ENCODE assay signal across 8 cellular contexts in the genomic region with DNA sequence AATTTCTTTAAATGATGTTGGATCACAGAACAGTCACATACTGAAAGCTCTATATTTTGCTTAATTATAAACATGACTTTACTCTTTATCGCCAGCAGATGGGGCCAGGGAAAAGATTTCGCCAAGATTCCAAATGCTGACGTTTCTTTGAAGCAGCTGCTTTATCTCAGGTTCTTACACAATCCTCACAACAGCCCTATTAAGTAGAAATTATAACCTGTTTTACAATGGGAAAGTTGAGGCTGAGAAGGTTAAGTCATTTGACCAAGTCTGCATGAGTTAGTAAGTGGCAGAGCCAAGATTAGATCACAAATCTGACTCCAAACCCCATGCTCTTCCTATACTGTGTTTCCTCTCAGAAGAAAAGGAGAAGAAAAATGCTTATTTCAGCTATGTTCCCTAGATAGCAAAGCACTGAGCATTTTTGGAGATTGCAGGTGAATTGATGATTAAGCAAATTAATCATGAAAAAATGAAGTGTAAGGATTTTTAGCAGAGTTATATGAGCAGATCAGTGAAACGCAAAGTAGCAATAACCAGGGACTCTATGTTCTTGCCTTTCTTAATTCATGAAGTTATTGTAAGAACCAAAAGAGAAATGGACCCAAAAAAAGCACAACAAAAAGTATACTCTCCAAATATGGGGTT.
A peak's percentile ranks its signal among the peaks of the same experiment; 100 is the strongest.
DNase-seq lines count a peak whose midpoint lies in the region; ATAC-seq and TF ChIP-seq lines count a peak whose summit lies in the region.

No MANE protein-coding gene starts in this region.

- no peak for TF ChIP-seq POLR2A in Peyer's patch (IDR thresholded peaks at IDR 0.05)

- H3K4me3 Mint-ChIP-seq in progenitor cell of endocrine pancreas (ENCODE audit: low read depth): no peak overlapping the region
- H3K4me3 Mint-ChIP-seq in CD4-positive, alpha-beta memory T cell: no peak overlapping the region

- no peaks in the 10 kb centered on the region for H3K27me3 Mint-ChIP-seq in progenitor cell of endocrine pancreas
- H3K27me3 Mint-ChIP-seq in CD4-positive, alpha-beta memory T cell: peaks cover 3 to 5% of the 10 kb centered on the region in 2 donors

- H2AFZ ChIP-seq in fibroblast of lung (ENCODE audit: low read length): no peak overlapping the region

- H3K27me3 ChIP-seq in Peyer's patch (no peaks in the 10 kb centered on the region), fibroblast of lung (ENCODE audit: control insufficient read depth, insufficient read depth, low read length) (no peaks in the 10 kb centered on the region)
- no peaks in the 10 kb centered on the region for H3K27me3 ChIP-seq in CD4-positive, alpha-beta memory T cell (ENCODE audit: insufficient read depth, low read length)

- no peak overlapping the region for H3K4me3 ChIP-seq in AG09309 (ENCODE audit: control insufficient read depth, low read depth, low read length)
- no peak overlapping the region for H3K4me3 ChIP-seq in Peyer's patch
- no peak overlapping the region for H3K4me3 ChIP-seq in fibroblast of lung (replicated peaks in 1 of 4; ENCODE audit: control extremely low read depth in 1 of 4, insufficient read depth in 1 of 4, low read depth in 3 of 4, low read length in 4 of 4)
- no peak overlapping the region for H3K4me3 ChIP-seq in CD4-positive, alpha-beta memory T cell (ENCODE audit: low read length in 2 of 2)

- H3K36me3 ChIP-seq in Peyer's patch: no peaks in the 10 kb centered on the region
- no peaks in the 10 kb centered on the region for H3K36me3 ChIP-seq in fibroblast of lung (ENCODE audit: control insufficient read depth, insufficient read depth, low read length)
- H3K36me3 ChIP-seq in CD4-positive, alpha-beta memory T cell (ENCODE audit: insufficient read depth, low read length): no peaks in the 10 kb centered on the region

- H3K27ac Mint-ChIP-seq in progenitor cell of endocrine pancreas: peak overlapping the region; percentile 76
- H3K27ac Mint-ChIP-seq in CD4-positive, alpha-beta memory T cell: no peak overlapping the region

- H3K9ac ChIP-seq in fibroblast of lung (ENCODE audit: insufficient read depth, low read length): no peak overlapping the region

- peak; percentile 74 for ATAC-seq in GM18502 (IDR thresholded peaks at IDR 0.05; ENCODE audit: poor library complexity, unreplicated experiment)
- peak; percentile 81 for ATAC-seq in HG03159 (IDR thresholded peaks at IDR 0.05; ENCODE audit: unreplicated experiment)
- ATAC-seq in GM19463 (IDR thresholded peaks at IDR 0.05; ENCODE audit: unreplicated experiment): no peak

- no peaks in the 10 kb centered on the region for H4K20me1 ChIP-seq in fibroblast of lung (ENCODE audit: control insufficient read depth, extremely low read depth, insufficient read depth, low read length)

- no peak overlapping the region for H3K4me2 ChIP-seq in fibroblast of lung (ENCODE audit: extremely low read depth, insufficient read depth, low read length)

- DNase-seq in AG09309 (ENCODE audit: low read depth) (peak; percentile 66), Peyer's patch (peak in 1 of 3 donors; percentile 50), fibroblast of lung (ENCODE audit: low read depth in 2 of 2) (peak; percentile 79 to 94), progenitor cell of endocrine pancreas (ENCODE audit: low spot score, unreplicated experiment) (no peak)
- no peak for DNase-seq in CD4-positive, alpha-beta memory T cell

- peaks cover 10% of the 10 kb centered on the region for H3K36me3 Mint-ChIP-seq in progenitor cell of endocrine pancreas (ENCODE audit: insufficient read depth)
- H3K36me3 Mint-ChIP-seq in CD4-positive, alpha-beta memory T cell: no peaks in the 10 kb centered on the region

- H3K4me1 ChIP-seq in Peyer's patch: peaks cover 0 to 12% (median 0%) of the 10 kb centered on the region in 4 donors
- H3K4me1 ChIP-seq in fibroblast of lung (ENCODE audit: control insufficient read depth, extremely low read depth, insufficient read depth, low read length): no peaks in the 10 kb centered on the region
- no peaks in the 10 kb centered on the region for H3K4me1 ChIP-seq in CD4-positive, alpha-beta memory T cell (ENCODE audit: insufficient read depth, low read length)

- H3K27ac ChIP-seq in Peyer's patch: no peak overlapping the region
- H3K27ac ChIP-seq in fibroblast of lung (ENCODE audit: insufficient read depth, low read length): no peak overlapping the region
- H3K27ac ChIP-seq in CD4-positive, alpha-beta memory T cell (ENCODE audit: low read depth, low read length): no peak overlapping the region

- intact Hi-C loops in CD4-positive, alpha-beta memory T cell (cut with micrococcal nuclease): loop anchor here (5.0 kb wide), 1 partner anchor 1531 kb away; no protein-coding TSS in a partner anchor

- no peaks in the 10 kb centered on the region for H3K9me3 ChIP-seq in Peyer's patch
- H3K9me3 ChIP-seq in fibroblast of lung (ENCODE audit: control insufficient read depth, insufficient read depth, low read depth, low read length): no peaks in the 10 kb centered on the region
- H3K9me3 ChIP-seq in CD4-positive, alpha-beta memory T cell (ENCODE audit: control insufficient read depth in 1 of 2, low read length in 2 of 2): no peaks in the 10 kb centered on the region

- CTCF ChIA-PET in CD4-positive, alpha-beta memory T cell (lab: Charles Lee; ENCODE audit: partially characterized antibody): no interaction called here

- H3K9me3 Mint-ChIP-seq in progenitor cell of endocrine pancreas (ENCODE audit: low read depth): peaks cover 12% of the 10 kb centered on the region
- H3K9me3 Mint-ChIP-seq in CD4-positive, alpha-beta memory T cell: peaks cover 0 to 2% (median 0%) of the 10 kb centered on the region in 8 donors

- peak; percentile 53 for TF ChIP-seq CTCF in AG09309 (IDR thresholded peaks at IDR 0.05; ENCODE audit: control insufficient read depth, insufficient read depth, low read depth, low read length, missing control alignments)
- TF ChIP-seq CTCF in Peyer's patch (IDR thresholded peaks at IDR 0.05): peak in 4 of 6 experiments; percentile 36 to 69 (median 68)
- peak; percentile 64 for TF ChIP-seq CTCF in fibroblast of lung (conservative IDR thresholded peaks at IDR 0.05 in 1 of 2, IDR thresholded peaks at IDR 0.05 in 1 of 2; ENCODE audit: low read depth in 1 of 2, low read length in 2 of 2)
- peak; percentile 71 for TF ChIP-seq CTCF in progenitor cell of endocrine pancreas (IDR thresholded peaks at IDR 0.05; ENCODE audit: unreplicated experiment)

- no peaks in the 10 kb centered on the region for H3K79me2 ChIP-seq in fibroblast of lung (ENCODE audit: control insufficient read depth, insufficient read depth, low read length)

- POLR2A ChIA-PET in CD4-positive, alpha-beta memory T cell (lab: Charles Lee; ENCODE audit: partially characterized antibody): no interaction called here

- H3K4me1 Mint-ChIP-seq in progenitor cell of endocrine pancreas (ENCODE audit: low read depth): peaks cover 29% of the 10 kb centered on the region
- peaks cover 0 to 6% (median 4%) of the 10 kb centered on the region in 4 donors for H3K4me1 Mint-ChIP-seq in CD4-positive, alpha-beta memory T cell

Comparison
In these comparisons a context has a peak if more than half of its experiments do, and no peak if none do; other contexts are left out.
1. DNase-seq: peak in AG09309 (single experiment) and fibroblast of lung (2 of 2); none in progenitor cell of endocrine pancreas (single experiment) and CD4-positive, alpha-beta memory T cell (0 of 5).
2. Peak in every context shown above with its lines, with median percentiles within 50 percentile points of each other: CTCF ChIP-seq.